11 cellular contexts compared by ENCODE assay signal in genomic region chr22:25113316-25113721, GRCh38.
A peak's percentile ranks its signal among the peaks of the same experiment; 100 is the strongest.
DNase-seq lines count a peak whose midpoint lies in the region; ATAC-seq and TF ChIP-seq lines count a peak whose summit lies in the region.
"Had no signal": no experiment of that assay in that cellular context is flagged by ENCODE, and none has a peak within 500 bp of the region (broad histone marks: within the 10 kb centered on the region; RNA-seq: fewer than 3 reads in every experiment).

No MANE protein-coding gene starts in this region.

- BruUV-seq in mammary epithelial cell (replicated peaks; lab: Mats Ljungman, UMichigan): no TSS peak

- intact Hi-C loops in mammary epithelial cell (cut with micrococcal nuclease) (no loop called here), stomach (cut with DNase I; ENCODE audit: low total_unique reads) (no loop called here)

- H3K27ac ChIP-seq in mammary epithelial cell (ENCODE audit: insufficient read depth, low read depth, low read length): peak overlapping the region; percentile 32
- H3K27ac ChIP-seq in liver (ENCODE audit: low read depth in 1 of 2, low read length in 2 of 2): peak overlapping the region; percentile 92 to 94
- H3K27ac ChIP-seq in stomach: peak overlapping the region; percentile 86 to 95 (median 93)

- H3K9ac ChIP-seq in mammary epithelial cell (ENCODE audit: insufficient read depth, low read length) (no peak overlapping the region), liver (ENCODE audit: low read depth in 1 of 2, low read length in 2 of 2) (peak overlapping the region; percentile 66 to 99)

- dilution Hi-C loops in mammary epithelial cell (cut with HindIII; ENCODE audit: low sequenced_read_pairs): loop anchor here (5.0 kb wide), 3 partner anchors 36 to 84 kb away; partner anchors contain the start of gene CRYBB3

- H3K4me2 ChIP-seq in mammary epithelial cell (ENCODE audit: insufficient read depth, low read depth, low read length): no peak overlapping the region

- peaks cover 19% of the 10 kb centered on the region for H3K79me2 ChIP-seq in mammary epithelial cell (ENCODE audit: insufficient read depth, low read length)

- TF ChIP-seq CTCF in mammary epithelial cell (conservative IDR thresholded peaks at IDR 0.05 in 1 of 2, IDR thresholded peaks at IDR 0.05 in 1 of 2; ENCODE audit: extremely low read depth in 1 of 2, insufficient read depth in 1 of 2, low read depth in 1 of 2, low read length in 2 of 2) (no peak), liver (IDR thresholded peaks at IDR 0.05; ENCODE audit: low read depth, low read length, missing input control) (no peak), stomach (IDR thresholded peaks at IDR 0.05) (no peak)

- TF ChIP-seq EP300 in stomach (IDR thresholded peaks at IDR 0.05): no peak

- CTCF ChIA-PET in mammary epithelial cell (lab: Charles Lee; ENCODE audit: low non-redundant PET): interaction anchor here (0.7 kb wide), 1 partner anchor 51 kb away, joined by 5 read pairs; no protein-coding TSS in a partner anchor

- H3K4me1 ChIP-seq in mammary epithelial cell (ENCODE audit: insufficient read depth, low read length): peaks cover 53% of the 10 kb centered on the region
- H3K4me1 ChIP-seq in liver (ENCODE audit: control insufficient read depth in 4 of 4, insufficient read depth in 4 of 4, low read length in 3 of 4): peaks cover 3 to 48% (median 32%) of the 10 kb centered on the region in 4 donors
- H3K4me1 ChIP-seq in stomach: peaks cover 52 to 63% (median 57%) of the 10 kb centered on the region in 4 donors

- H2AFZ ChIP-seq in mammary epithelial cell (ENCODE audit: low read depth, low read length): no peak overlapping the region

- in situ Hi-C loops in mammary epithelial cell (cut with MboI; ENCODE audit: low sequenced_read_pairs in 2 of 2): no loop called here

- DNase-seq in LHCN-M2 (ENCODE audit: low read depth) (peak; percentile 56), mammary epithelial cell (peak; percentile 60), stomach (peak; percentile 41), erythroblast (lab: John Stamatoyannopoulos, UW) (no peak), SKM-1 (lab: John Stamatoyannopoulos, UW; ENCODE audit: unreplicated experiment) (no peak)
- DNase-seq: foreskin melanocyte, NCI-H146, T-helper 9 cell had no signal

- H3K9me3 ChIP-seq in mammary epithelial cell (replicated peaks; ENCODE audit: insufficient read depth, low read length) (no peaks in the 10 kb centered on the region), liver (ENCODE audit: control insufficient read depth in 4 of 4, low read length in 3 of 4) (peaks cover 0 to 3% (median 0%) of the 10 kb centered on the region in 4 donors), stomach (peaks cover 0 to 4% (median 0%) of the 10 kb centered on the region in 4 donors)

- H3K36me3 ChIP-seq in mammary epithelial cell (ENCODE audit: insufficient read depth, low read length) (no peaks in the 10 kb centered on the region), liver (ENCODE audit: control insufficient read depth in 4 of 4, insufficient read depth in 3 of 4, low read depth in 1 of 4, low read length in 3 of 4) (peaks cover 0 to 3% (median 0%) of the 10 kb centered on the region in 4 donors), stomach (peaks cover 0 to 7% (median 5%) of the 10 kb centered on the region in 4 donors)

- no peaks in the 10 kb centered on the region for H4K20me1 ChIP-seq in mammary epithelial cell (ENCODE audit: insufficient read depth, low read length)

- H3K27me3 ChIP-seq in mammary epithelial cell (ENCODE audit: insufficient read depth, low read length): no peaks in the 10 kb centered on the region
- H3K27me3 ChIP-seq in liver (ENCODE audit: control insufficient read depth in 4 of 4, insufficient read depth in 4 of 4, low read length in 3 of 4): no peaks in the 10 kb centered on the region
- H3K27me3 ChIP-seq in stomach: peaks cover 0 to 21% (median 4%) of the 10 kb centered on the region in 3 donors

- no peak for TF ChIP-seq RAD21 in liver (IDR thresholded peaks at IDR 0.05)

- H3K4me3 ChIP-seq in mammary epithelial cell (replicated peaks in 1 of 3; ENCODE audit: insufficient read depth in 1 of 3, low read depth in 2 of 3, low read length in 3 of 3): no peak overlapping the region
- H3K4me3 ChIP-seq in liver (ENCODE audit: low read depth in 1 of 3, low read length in 3 of 3): peak overlapping the region; percentile 54 to 96 (median 89)
- peak overlapping the region; percentile 56 to 63 (median 60) for H3K4me3 ChIP-seq in stomach

- WGBS in mammary epithelial cell (ENCODE audit: low coverage, missing lambda C conversion rate): 46% methylated on average over 5 of the region's 7 CpGs
- WGBS in liver: 24% methylated on average over 7 of the region's 7 CpGs
- 34 to 68% (median 39%) methylated on average over 1 to 7 of the region's 7 CpGs for WGBS in stomach, 5 donors

- TF ChIP-seq POLR2A in stomach (IDR thresholded peaks at IDR 0.05) (no peak), erythroblast (IDR thresholded peaks at IDR 0.05; ENCODE audit: low read length) (no peak)

- ATAC-seq in GM21717 (IDR thresholded peaks at IDR 0.05; ENCODE audit: unreplicated experiment) (no peak), HG03460 (IDR thresholded peaks at IDR 0.05; ENCODE audit: unreplicated experiment) (no peak)

TF ChIP-seq in liver, 16 proteins besides CTCF, POLR2A, EP300 and RAD21:
- TF ChIP-seq NR2F2 (IDR thresholded peaks at IDR 0.05): no peak
- no peak for TF ChIP-seq EGR1 (IDR thresholded peaks at IDR 0.05; ENCODE audit: low read depth in 2 of 2)
- TF ChIP-seq RXRA (IDR thresholded peaks at IDR 0.05): peak; percentile 76 to 85
- peak; percentile 20 for TF ChIP-seq MAX (IDR thresholded peaks at IDR 0.05)
- peak; percentile 22 for TF ChIP-seq REST (IDR thresholded peaks at IDR 0.05)
- peak; percentile 51 to 66 for TF ChIP-seq JUND (IDR thresholded peaks at IDR 0.05)
TF ChIP-seq in liver: peak in this region for 4.

Comparison
In these comparisons a context has a peak if more than half of its experiments do, and no peak if none do; other contexts are left out.
1. DNase-seq: peak in LHCN-M2 (single experiment), mammary epithelial cell (single experiment) and stomach (single experiment); none in erythroblast (0 of 2) and SKM-1 (single experiment).
2. H3K27ac ChIP-seq: peak in every context shown above with its lines; median percentile 93 in liver; 93 in stomach; 32 in mammary epithelial cell.
3. H3K4me3 ChIP-seq: peak in liver (3 of 3) and stomach (4 of 4); none in mammary epithelial cell (0 of 3).